In genomic region chr6:134063966-134064445, GRCh38 we compare ENCODE assay signal across 8 cellular contexts. TPM values are rescaled to one million over a fixed set of nuclear protein-coding genes. Genes with fewer than 3 reads are reported as not detected.
DNase-seq lines count a peak whose midpoint lies in the region; ATAC-seq and TF ChIP-seq lines count a peak whose summit lies in the region.

No MANE protein-coding gene starts in this region.

- peak; percentile 97 for ATAC-seq in CD4-positive, alpha-beta T cell (ENCODE audit: poor library complexity)
- ATAC-seq in GM19328 (IDR thresholded peaks at IDR 0.05; ENCODE audit: unreplicated experiment) (peak; percentile 76), HG03342 (IDR thresholded peaks at IDR 0.05; ENCODE audit: unreplicated experiment) (peak; percentile 96)

- H3K4me3 Mint-ChIP-seq in CD4-positive, alpha-beta T cell, result no peak overlapping the region

- intact Hi-C loops in CD4-positive, alpha-beta T cell (cut with DNase I, micrococcal nuclease), result loop anchor here (1.0 to 2.0 kb wide), 3 partner anchors 15 to 140 kb away; no protein-coding TSS in a partner anchor

- H3K27ac Mint-ChIP-seq in CD4-positive, alpha-beta T cell, result no peak overlapping the region

- H3K36me3 Mint-ChIP-seq in CD4-positive, alpha-beta T cell (ENCODE audit: low read depth), result no peaks in the 10 kb centered on the region

- CTCF ChIA-PET in CD4-positive, alpha-beta T cell (lab: Charles Lee), result interaction anchor here (0.6 to 3.5 kb wide), 17 partner anchors 12 to 1534 kb away, joined by 3 to 61 read pairs (median 4); partner anchors contain the start of gene SLC2A12

- H3K27ac ChIP-seq in CD4-positive, alpha-beta T cell (ENCODE audit: low read depth, low read length), result no peak overlapping the region

- POLR2A ChIA-PET in CD4-positive, alpha-beta T cell (lab: Charles Lee), result interaction anchor here (0.7 to 1.7 kb wide), 2 partner anchors 140 to 142 kb away, joined by 3 to 5 read pairs; no protein-coding TSS in a partner anchor

- H3K9me3 ChIP-seq in CD4-positive, alpha-beta T cell (ENCODE audit: control insufficient read depth, low read length), result no peaks in the 10 kb centered on the region

- peak; percentile 27 to 56 (median 38) for DNase-seq in CD4-positive, alpha-beta T cell
- DNase-seq in NCI-H524 (lab: John Stamatoyannopoulos, UW) (peak; percentile 35 to 84), dermis blood vessel endothelial cell (peak; percentile 87), lung microvascular endothelial cell (ENCODE audit: low read depth in 2 of 2) (peak; percentile 77 to 91)
- DNase-seq in activated CD4-positive, alpha-beta T cell treated with anti-CD3 and anti-CD28 coated beads for 4 hours, result peak; percentile 32 to 62
- DNase-seq in stimulated activated CD8-positive, alpha-beta memory T cell treated with anti-CD3 and anti-CD28 coated beads, Interleukin-4, amount 100 ng/mL, for 1 hour (ENCODE audit: low read depth in 2 of 2, low spot score in 1 of 2), result peak; percentile 19 to 20

- no peaks in the 10 kb centered on the region for H3K27me3 ChIP-seq in CD4-positive, alpha-beta T cell (ENCODE audit: control insufficient read depth, insufficient read depth, low read length)

- peaks cover 5% of the 10 kb centered on the region for H3K4me1 Mint-ChIP-seq in CD4-positive, alpha-beta T cell (ENCODE audit: low read depth)

- H3K27me3 Mint-ChIP-seq in CD4-positive, alpha-beta T cell, result peaks cover 4% of the 10 kb centered on the region

- no peaks in the 10 kb centered on the region for H3K9me3 Mint-ChIP-seq in CD4-positive, alpha-beta T cell

- peak; percentile 73 for TF ChIP-seq CTCF in CD4-positive, alpha-beta T cell (IDR thresholded peaks at IDR 0.05)

RNA-seq across cellular contexts. Expression of gene SLC2A12, which starts 11.6 kb away (rescaled TPM):
- total RNA-seq in CD4-positive, alpha-beta T cell, result not detected
- 34.9 and 43.1 TPM in 2 replicates for total RNA-seq in dermis blood vessel endothelial cell
- total RNA-seq in lung microvascular endothelial cell, result 45.1 and 76.4 TPM in 2 replicates

Comparison
In these comparisons a context has a peak if more than half of its experiments do, and no peak if none do; other contexts are left out.
1. DNase-seq: peak in every context shown above with its lines; median percentile 87 in dermis blood vessel endothelial cell; 84 in lung microvascular endothelial cell; 60 in NCI-H524; 47 in activated CD4-positive, alpha-beta T cell treated with anti-CD3 and anti-CD28 coated beads for 4 hours; 38 in CD4-positive, alpha-beta T cell; 20 in stimulated activated CD8-positive, alpha-beta memory T cell treated with anti-CD3 and anti-CD28 coated beads, Interleukin-4, amount 100 ng/mL, for 1 hour.
2. RNA of gene SLC2A12, which starts 11.6 kb away (total RNA-seq): 45.1 to 76.4 TPM in lung microvascular endothelial cell and 34.9 to 43.1 TPM in dermis blood vessel endothelial cell; not detected in CD4-positive, alpha-beta T cell; every median in the first group is over 10 times any median in the second.
3. Peak in every context shown above with its lines, with median percentiles within 50 percentile points of each other: ATAC-seq.